18 cellular contexts compared by ENCODE assay signal in the genomic region with DNA sequence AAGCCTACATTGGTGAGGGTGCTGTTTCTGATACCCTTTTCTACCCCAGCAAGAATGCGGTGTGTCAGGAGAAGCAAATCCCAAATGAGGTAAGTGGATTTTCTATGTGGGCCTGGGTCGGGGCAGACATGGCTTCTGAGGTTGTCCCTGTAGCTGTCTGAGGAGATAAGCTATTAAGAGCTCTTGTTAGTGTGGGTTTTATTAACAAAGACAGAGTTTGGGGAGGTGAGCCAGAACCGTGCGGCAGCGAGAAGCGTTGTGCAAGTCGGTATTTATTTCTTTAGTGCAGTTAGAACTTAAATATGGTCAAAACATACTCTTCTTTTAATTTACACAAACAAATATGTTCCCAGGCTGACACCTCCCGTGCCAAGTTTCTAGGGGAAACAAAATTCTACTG.
DNase-seq lines count a peak whose midpoint lies in the region; ATAC-seq and TF ChIP-seq lines count a peak whose summit lies in the region.
"Had no signal": no experiment of that assay in that cellular context is flagged by ENCODE, and none has a peak within 500 bp of the region (broad histone marks: within the 10 kb centered on the region; RNA-seq: fewer than 3 reads in every experiment).

No MANE protein-coding gene starts in this region.

- H3K9ac ChIP-seq in SK-N-MC (ENCODE audit: insufficient read length), result no peak overlapping the region

- intact Hi-C loops in heart left ventricle (cut with DNase I) (no loop called here), left cardiac atrium (cut with DNase I) (no loop called here), right cardiac atrium (cut with DNase I) (no loop called here), gastrocnemius medialis (cut with DNase I; ENCODE audit: low total_unique reads) (no loop called here), head of caudate nucleus (cut with DNase I) (loop anchor here (10.0 kb wide), 1 partner anchor 59 kb away; no protein-coding TSS in a partner anchor)
- intact Hi-C loops in CD4-positive, alpha-beta T cell (cut with DNase I, micrococcal nuclease), result no loop called here

- TF ChIP-seq CTCF in heart left ventricle (IDR thresholded peaks at IDR 0.05) (no peak), gastrocnemius medialis (IDR thresholded peaks at IDR 0.05 in 4 of 5, conservative IDR thresholded peaks at IDR 0.05 in 1 of 5) (no peak)
- TF ChIP-seq CTCF in CD4-positive, alpha-beta T cell (IDR thresholded peaks at IDR 0.05), result no peak

- H3K4me3 ChIP-seq in heart left ventricle, result no peak overlapping the region
- peak overlapping the region; percentile 64; the same call in 1 of the 2 replicates for H3K4me3 ChIP-seq in SK-N-MC
- no peak overlapping the region for H3K4me3 ChIP-seq in right cardiac atrium (ENCODE audit: low read length)
- no peak overlapping the region for H3K4me3 ChIP-seq in gastrocnemius medialis
- H3K4me3 ChIP-seq: A549, Peyer's patch had no signal

- H3K9me3 Mint-ChIP-seq in CD4-positive, alpha-beta T cell, result no peaks in the 10 kb centered on the region
- H3K9me3 Mint-ChIP-seq: HFFc6 had no signal

- no peak overlapping the region for H3K27ac Mint-ChIP-seq in CD4-positive, alpha-beta T cell
- H3K27ac Mint-ChIP-seq: HFFc6 had no signal

- ATAC-seq in heart left ventricle (peak in 1 of 4 donors; percentile 4), left cardiac atrium (no peak), right cardiac atrium (peak in 1 of 2 donors; percentile 7), gastrocnemius medialis (no peak)
- ATAC-seq in CD4-positive, alpha-beta T cell (ENCODE audit: poor library complexity), result no peak
- ATAC-seq: A549 had no signal

- H3K36me3 Mint-ChIP-seq in CD4-positive, alpha-beta T cell (ENCODE audit: low read depth), result no peaks in the 10 kb centered on the region

- H3K27me3 Mint-ChIP-seq in CD4-positive, alpha-beta T cell, result no peaks in the 10 kb centered on the region

- H3K36me3 ChIP-seq in heart left ventricle (peaks cover 0 to 14% (median 0%) of the 10 kb centered on the region in 9 donors), SK-N-MC (ENCODE audit: insufficient read depth, low read length) (peaks cover 8% of the 10 kb centered on the region; the same call in 1 of the 2 replicates), gastrocnemius medialis (peaks cover 0 to 10% of the 10 kb centered on the region in 2 donors)
- H3K36me3 ChIP-seq: Peyer's patch had no signal

- TF ChIP-seq POLR2A in heart left ventricle (IDR thresholded peaks at IDR 0.05) (no peak), gastrocnemius medialis (IDR thresholded peaks at IDR 0.05) (no peak)

- CTCF ChIA-PET in CD4-positive, alpha-beta T cell (lab: Charles Lee), result no interaction called here

- POLR2A ChIA-PET in CD4-positive, alpha-beta T cell (lab: Charles Lee), result no interaction called here

- peaks cover 5% of the 10 kb centered on the region for H3K4me1 Mint-ChIP-seq in CD4-positive, alpha-beta T cell (ENCODE audit: low read depth)

- H3K27ac ChIP-seq in heart left ventricle, result peak overlapping the region in 9 of 12 donors; percentile 11 to 75 (median 45)
- peak overlapping the region; percentile 3; the same call in 1 of the 2 replicates for H3K27ac ChIP-seq in SK-N-MC
- peak overlapping the region; percentile 7 for H3K27ac ChIP-seq in right cardiac atrium (ENCODE audit: low read length)
- peak overlapping the region; percentile 24 to 66 (median 32) for H3K27ac ChIP-seq in gastrocnemius medialis
- H3K27ac ChIP-seq in CD4-positive, alpha-beta T cell (ENCODE audit: low read depth, low read length), result no peak overlapping the region
- H3K27ac ChIP-seq: C4-2B, Peyer's patch had no signal

- no peaks in the 10 kb centered on the region for H3K9me3 ChIP-seq in heart left ventricle
- no peaks in the 10 kb centered on the region for H3K9me3 ChIP-seq in SK-N-MC (ENCODE audit: low read depth, low read length)
- H3K9me3 ChIP-seq in right cardiac atrium (ENCODE audit: control insufficient read depth, low read length), result no peaks in the 10 kb centered on the region
- H3K9me3 ChIP-seq in gastrocnemius medialis, result no peaks in the 10 kb centered on the region
- no peaks in the 10 kb centered on the region for H3K9me3 ChIP-seq in CD4-positive, alpha-beta T cell (ENCODE audit: control insufficient read depth, low read length)
- H3K9me3 ChIP-seq: A549, Peyer's patch had no signal

- in situ Hi-C loops in gastrocnemius medialis (cut with MboI; ENCODE audit: low sequenced_read_pairs in 4 of 4), result no loop called here

- no peaks in the 10 kb centered on the region for H3K27me3 ChIP-seq in heart left ventricle
- H3K27me3 ChIP-seq in right cardiac atrium (ENCODE audit: control insufficient read depth, insufficient read depth), result no peaks in the 10 kb centered on the region
- H3K27me3 ChIP-seq in gastrocnemius medialis, result no peaks in the 10 kb centered on the region
- no peaks in the 10 kb centered on the region for H3K27me3 ChIP-seq in CD4-positive, alpha-beta T cell (ENCODE audit: control insufficient read depth, insufficient read depth, low read length)
- H3K27me3 ChIP-seq: Peyer's patch had no signal

- H3K4me3 Mint-ChIP-seq in CD4-positive, alpha-beta T cell, result no peak overlapping the region
- H3K4me3 Mint-ChIP-seq: HFFc6 had no signal

- H3K4me1 ChIP-seq in heart left ventricle (peaks cover 0 to 32% (median 13%) of the 10 kb centered on the region in 12 donors), right cardiac atrium (ENCODE audit: control insufficient read depth, insufficient read depth, low read length) (peaks cover 6% of the 10 kb centered on the region), gastrocnemius medialis (peaks cover 21 to 24% of the 10 kb centered on the region in 2 donors)
- H3K4me1 ChIP-seq: Peyer's patch had no signal

- WGBS in heart left ventricle, 4 donors, result 72 to 79% (median 76%) methylated on average over 8 of the region's 8 CpGs
- WGBS in right cardiac atrium, result 65% methylated on average over 8 of the region's 8 CpGs

- DNase-seq in heart left ventricle (no peak), left cardiac atrium (no peak), SK-N-MC (ENCODE audit: low read depth, low spot score) (no peak), right cardiac atrium (no peak), gastrocnemius medialis (no peak), head of caudate nucleus (no peak), NCI-H2081 treated with DMSO at 0.1 percent for 48 hours (lab: John Stamatoyannopoulos, UW) (no peak)
- DNase-seq in CD4-positive, alpha-beta T cell, result no peak
- DNase-seq: GF-D8, HFFc6, NCI-H1048, NCI-H1436 treated with DMSO at 0.1 percent for 48 hours, NCI-H2029 treated with DMSO at 0.1 percent for 48 hours, NCI-H510A, Peyer's patch, SHP77 had no signal
